ENCODE assay signal across 8 cellular contexts in the genomic region with DNA sequence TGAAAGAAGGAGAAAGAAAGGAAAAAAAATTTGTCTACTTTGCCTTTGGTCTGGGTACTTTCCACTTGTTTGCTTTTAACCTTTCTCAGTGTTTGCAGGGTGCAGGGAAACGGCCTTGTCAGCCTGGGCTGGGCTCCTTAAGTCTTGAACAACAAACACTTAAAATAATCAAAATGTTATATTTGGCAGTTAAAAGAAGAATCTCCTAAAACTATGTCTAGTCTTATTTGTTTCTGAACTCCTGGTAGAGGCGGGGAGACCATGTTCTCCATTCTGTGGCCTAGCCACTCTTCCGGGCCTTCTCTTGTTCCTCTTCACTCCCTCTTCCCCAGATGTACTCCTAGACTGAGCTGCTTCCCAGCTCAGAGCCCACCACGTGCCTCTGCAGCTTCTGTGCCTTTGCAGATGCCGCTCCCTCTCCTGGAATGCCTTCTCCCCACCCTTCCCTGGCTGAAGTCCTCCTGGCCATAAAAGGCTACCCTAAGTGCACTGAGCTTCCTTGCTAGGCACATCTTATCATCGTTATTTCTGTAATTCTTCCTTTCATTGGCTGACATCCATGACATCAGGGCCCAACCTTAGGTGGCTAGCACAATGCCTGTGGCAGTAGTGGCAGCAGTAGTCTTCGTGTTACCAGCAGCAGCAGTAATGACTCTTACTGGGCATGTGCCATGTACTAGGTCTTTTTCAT.
A peak's percentile ranks its signal among the peaks of the same experiment; 100 is the strongest.
DNase-seq lines count a peak whose midpoint lies in the region; ATAC-seq and TF ChIP-seq lines count a peak whose summit lies in the region.

No MANE protein-coding gene starts in this region.

- peak; percentile 50 for TF ChIP-seq EP300 in transverse colon (IDR thresholded peaks at IDR 0.05; ENCODE audit: low read depth)

- H3K9me3 ChIP-seq in mesenchymal stem cell (ENCODE audit: control insufficient read depth, low read length) (no peaks in the 10 kb centered on the region), transverse colon (no peaks in the 10 kb centered on the region)

- H2BK15ac ChIP-seq in mesenchymal stem cell (ENCODE audit: low read depth, poor library complexity, severe bottlenecking), result peak overlapping the region; percentile 0

- no peak overlapping the region for H3K4me2 ChIP-seq in mesenchymal stem cell (ENCODE audit: low read length, poor library complexity, severe bottlenecking)

- WGBS in mesenchymal stem cell, result 82% methylated on average over 6 of the region's 7 CpGs
- 26 to 35% methylated on average over 6 to 7 of the region's 7 CpGs for WGBS in transverse colon (ENCODE audit: low coverage in 1 of 2), 2 donors

- peak; percentile 63 for TF ChIP-seq POLR2A in transverse colon (IDR thresholded peaks at IDR 0.05)

- no peak overlapping the region for H3K4me3 ChIP-seq in choroid plexus epithelial cell (ENCODE audit: low read depth, low read length)
- H3K4me3 ChIP-seq in mesenchymal stem cell (ENCODE audit: insufficient read depth in 1 of 2, low read depth in 1 of 2, low read length in 2 of 2), result no peak overlapping the region
- no peak overlapping the region for H3K4me3 ChIP-seq in transverse colon

- TF ChIP-seq CTCF in choroid plexus epithelial cell (conservative IDR thresholded peaks at IDR 0.05; ENCODE audit: low read depth, low read length) (no peak), transverse colon (IDR thresholded peaks at IDR 0.05) (no peak)

- H2AK5ac ChIP-seq in mesenchymal stem cell (ENCODE audit: low read length, severe bottlenecking), result no peak overlapping the region

- H2BK5ac ChIP-seq in mesenchymal stem cell (ENCODE audit: low read depth, low read length, poor library complexity, severe bottlenecking), result no peak overlapping the region

- H2BK12ac ChIP-seq in mesenchymal stem cell (ENCODE audit: low read length in 2 of 2), result peak overlapping the region; percentile 2 to 83

- H3K18ac ChIP-seq in mesenchymal stem cell (ENCODE audit: low read depth in 1 of 2, low read length in 2 of 2), result peak overlapping the region; percentile 25 to 67

- H4K8ac ChIP-seq in mesenchymal stem cell (ENCODE audit: low read length), result peak overlapping the region; percentile 63

- peak overlapping the region in 1 of 2 experiments; percentile 83 for H3K4ac ChIP-seq in mesenchymal stem cell (ENCODE audit: low read depth in 1 of 2, low read length in 2 of 2)

- in situ Hi-C loops in transverse colon (cut with MboI; ENCODE audit: low pct_ligation_motif_present in 1 of 4, low pct_unique_long_range_greater_than_20kb in 1 of 4, low sequenced_read_pairs in 3 of 4), result no loop called here

- DNase-seq in activated CD4-positive, alpha-beta T cell treated with anti-CD3 and anti-CD28 coated beads for 48 hours, result peak; percentile 40
- no peak for DNase-seq in activated CD4-positive, alpha-beta T cell treated with anti-CD3 and anti-CD28 coated beads, Interleukin-2, amount 50 U/mL, for 1 hour
- DNase-seq in choroid plexus epithelial cell (ENCODE audit: low read depth) (peak; percentile 25), mesenchymal stem cell (no peak), transverse colon (peak; percentile 84)

- ATAC-seq in GM18861 (IDR thresholded peaks at IDR 0.05; ENCODE audit: unreplicated experiment), result no peak
- ATAC-seq in GM19463 (IDR thresholded peaks at IDR 0.05; ENCODE audit: unreplicated experiment), result no peak
- ATAC-seq in GM19452 (IDR thresholded peaks at IDR 0.05; ENCODE audit: unreplicated experiment), result no peak

- H3K27me3 ChIP-seq in mesenchymal stem cell (ENCODE audit: control insufficient read depth in 1 of 2, insufficient read depth in 1 of 2, low read length in 2 of 2), result no peaks in the 10 kb centered on the region
- no peaks in the 10 kb centered on the region for H3K27me3 ChIP-seq in transverse colon

- H3K14ac ChIP-seq in mesenchymal stem cell (ENCODE audit: low read length in 2 of 2), result peak overlapping the region in 1 of 2 experiments; percentile 50

- intact Hi-C loops in transverse colon (cut with DNase I; ENCODE audit: low total_unique reads), result no loop called here

- H3K4me1 ChIP-seq in mesenchymal stem cell (ENCODE audit: control insufficient read depth, insufficient read depth, low read depth, low read length) (peaks cover 19% of the 10 kb centered on the region), transverse colon (peaks cover 13 to 33% (median 23%) of the 10 kb centered on the region in 4 donors)

- no peak overlapping the region for H2AFZ ChIP-seq in mesenchymal stem cell (ENCODE audit: low read depth, low read length)

- H3K36me3 ChIP-seq in mesenchymal stem cell (ENCODE audit: control insufficient read depth in 1 of 2, insufficient read depth in 2 of 2, low read depth in 1 of 2, low read length in 2 of 2) (no peaks in the 10 kb centered on the region), transverse colon (no peaks in the 10 kb centered on the region)

- H3K23ac ChIP-seq in mesenchymal stem cell (ENCODE audit: low read length in 2 of 2), result no peak overlapping the region

- H3K9ac ChIP-seq in mesenchymal stem cell (ENCODE audit: low read length), result no peak overlapping the region

- H3K27ac ChIP-seq in mesenchymal stem cell (ENCODE audit: low read length, poor library complexity, severe bottlenecking), result no peak overlapping the region
- peak overlapping the region; percentile 64 to 82 (median 76) for H3K27ac ChIP-seq in transverse colon

- H2BK120ac ChIP-seq in mesenchymal stem cell (ENCODE audit: low read depth, low read length), result no peak overlapping the region

- no peaks in the 10 kb centered on the region for H3K79me1 ChIP-seq in mesenchymal stem cell (replicated peaks; ENCODE audit: low read length, poor library complexity, severe bottlenecking)

- peak overlapping the region; percentile 36 for H4K91ac ChIP-seq in mesenchymal stem cell (ENCODE audit: low read length)

Comparison
In these comparisons a context has a peak if more than half of its experiments do, and no peak if none do; other contexts are left out.
1. DNase-seq: peak in activated CD4-positive, alpha-beta T cell treated with anti-CD3 and anti-CD28 coated beads for 48 hours (single experiment), choroid plexus epithelial cell (single experiment) and transverse colon (single experiment); none in activated CD4-positive, alpha-beta T cell treated with anti-CD3 and anti-CD28 coated beads, Interleukin-2, amount 50 U/mL, for 1 hour (single experiment) and mesenchymal stem cell (single experiment).